ENCODE assay signal across 8 cellular contexts in genomic region chr1:22709891-22710687, GRCh38. TPM values are rescaled to one million over a fixed set of nuclear protein-coding genes. Genes with fewer than 3 reads are reported as not detected.
DNase-seq lines count a peak whose midpoint lies in the region; ATAC-seq and TF ChIP-seq lines count a peak whose summit lies in the region.

No MANE protein-coding gene starts in this region.

- no peaks in the 10 kb centered on the region for H3K4me1 ChIP-seq in HUES64 (ENCODE audit: insufficient read depth, low read length)
- H3K4me1 ChIP-seq in right lobe of liver, result peaks cover 0 to 11% (median 0%) of the 10 kb centered on the region in 4 donors

- DNase-seq in CMK (ENCODE audit: low read depth) (peak; percentile 14), SKM-1 treated with dmso at 0.1 percent for 144 hours (lab: John Stamatoyannopoulos, UW; ENCODE audit: unreplicated experiment) (peak; percentile 45), coronary artery (ENCODE audit: low spot score) (no peak), right lobe of liver (peak; percentile 66 to 76 (median 71)), activated gamma-delta T cell (lab: John Stamatoyannopoulos, UW) (no peak)

- H3K27me3 ChIP-seq in HUES64 (ENCODE audit: insufficient read depth, low read length) (peaks cover 26% of the 10 kb centered on the region), right lobe of liver (no peaks in the 10 kb centered on the region)

- H3K9me3 ChIP-seq in HUES64 (ENCODE audit: insufficient read depth, low read depth, low read length) (no peaks in the 10 kb centered on the region), right lobe of liver (no peaks in the 10 kb centered on the region)

- peak; percentile 60 to 82 (median 78) for ATAC-seq in right lobe of liver
- ATAC-seq in HG03095 (IDR thresholded peaks at IDR 0.05; ENCODE audit: unreplicated experiment), result no peak

- H3K27me3 Mint-ChIP-seq in stimulated activated naive CD8-positive, alpha-beta T cell treated with anti-CD3 and anti-CD28 coated beads, Interleukin-15, Interleukin-2, amounts not matched to agents 100 ng/mL and 50 ng/mL, for 24 hours, result peaks cover 71% of the 10 kb centered on the region

- H3K4me3 ChIP-seq in HUES64 (ENCODE audit: low read length), result peak overlapping the region; percentile 55
- H3K4me3 ChIP-seq in coronary artery, result peak overlapping the region; percentile 81
- peak overlapping the region; percentile 16 to 29 (median 25) for H3K4me3 ChIP-seq in right lobe of liver

- H3K36me3 Mint-ChIP-seq in stimulated activated naive CD8-positive, alpha-beta T cell treated with anti-CD3 and anti-CD28 coated beads, Interleukin-15, Interleukin-2, amounts not matched to agents 100 ng/mL and 50 ng/mL, for 24 hours (ENCODE audit: low read depth), result no peaks in the 10 kb centered on the region

- peak overlapping the region; percentile 74; the same call in 1 of the 2 replicates for H3K9ac ChIP-seq in HUES64 (ENCODE audit: low read depth, low read length)

- H3K27ac ChIP-seq in HUES64 (ENCODE audit: low read depth, low read length) (no peak overlapping the region), coronary artery (peak overlapping the region in 1 of 2 donors; percentile 68), right lobe of liver (no peak overlapping the region)

- H3K4me1 Mint-ChIP-seq in stimulated activated naive CD8-positive, alpha-beta T cell treated with anti-CD3 and anti-CD28 coated beads, Interleukin-15, Interleukin-2, amounts not matched to agents 100 ng/mL and 50 ng/mL, for 24 hours (ENCODE audit: low read depth), result peaks cover 10% of the 10 kb centered on the region

- no peak for TF ChIP-seq POLR2A in right lobe of liver (IDR thresholded peaks at IDR 0.05)

- TF ChIP-seq CTCF in coronary artery (IDR thresholded peaks at IDR 0.05) (no peak), right lobe of liver (IDR thresholded peaks at IDR 0.05) (no peak)

- intact Hi-C loops in right lobe of liver (cut with DNase I), result loop anchor here in 1 of 2 donors (10.0 kb wide), 1 partner anchor 245 kb away; no protein-coding TSS in a partner anchor

- H3K9me3 Mint-ChIP-seq in stimulated activated naive CD8-positive, alpha-beta T cell treated with anti-CD3 and anti-CD28 coated beads, Interleukin-15, Interleukin-2, amounts not matched to agents 100 ng/mL and 50 ng/mL, for 24 hours, result no peaks in the 10 kb centered on the region

- no peak overlapping the region for H3K27ac Mint-ChIP-seq in stimulated activated naive CD8-positive, alpha-beta T cell treated with anti-CD3 and anti-CD28 coated beads, Interleukin-15, Interleukin-2, amounts not matched to agents 100 ng/mL and 50 ng/mL, for 24 hours

- H3K4me3 Mint-ChIP-seq in stimulated activated naive CD8-positive, alpha-beta T cell treated with anti-CD3 and anti-CD28 coated beads, Interleukin-15, Interleukin-2, amounts not matched to agents 100 ng/mL and 50 ng/mL, for 24 hours, result peak overlapping the region; percentile 68

- H3K36me3 ChIP-seq in HUES64 (ENCODE audit: insufficient read depth, low read length) (no peaks in the 10 kb centered on the region), right lobe of liver (no peaks in the 10 kb centered on the region)

- 9% methylated on average over 47 of the region's 47 CpGs for WGBS in HUES64
- 5% methylated on average over 12 of the region's 47 CpGs for WGBS in right lobe of liver (ENCODE audit: insufficient coverage, low coverage, low lambda C conversion rate, missing lambda C conversion rate)

RNA-seq across cellular contexts. Expression of gene EPHB2, which starts 0.6 kb away (rescaled TPM):
- polyA plus RNA-seq in HUES64 (2013, experiment 1 of 2), result 12.7 TPM
- polyA plus RNA-seq in HUES64 (2013, experiment 2 of 2), result 15.7 TPM
- 1 to 10 TPM in 2 of 6 experiments, under 1 TPM in 4; 0.24 to 1.8 (median 0.62) TPM for total RNA-seq in right lobe of liver

RNA-seq across cellular contexts. Expression of gene C1QB, which starts 57.1 kb away (rescaled TPM):
- polyA plus RNA-seq in HUES64 (2013, experiment 1 of 2), result not detected
- not detected for polyA plus RNA-seq in HUES64 (2013, experiment 2 of 2)
- total RNA-seq in right lobe of liver, result 100 to 1,000 TPM in 4 of 6 experiments, 10 to 100 TPM in 2; 69.8 to 330 (median 152) TPM

Comparison
In these comparisons a context has a peak if more than half of its experiments do, and no peak if none do; other contexts are left out.
1. DNase-seq: peak in CMK (single experiment), SKM-1 treated with dmso at 0.1 percent for 144 hours (single experiment) and right lobe of liver (3 of 3); none in coronary artery (single experiment) and activated gamma-delta T cell (single experiment).
2. H3K4me3 ChIP-seq: peak in every context shown above with its lines; median percentile 81 in coronary artery; 55 in HUES64; 25 in right lobe of liver.